In genomic region chr16:30053376-30054015, GRCh38 we compare ENCODE assay signal across 1 cellular context.
TF ChIP-seq lines count a peak whose summit lies in the region.

No MANE protein-coding gene starts in this region.

TF ChIP-seq in IMR-90, 13 proteins besides CTCF, POLR2A, EP300 and RAD21:
- TF ChIP-seq BHLHE40 (IDR thresholded peaks at IDR 0.05; ENCODE audit: low read depth, low read length) (0 out of 2 replicates have a peak, but pooled peaks have one; percentile 12), MXI1 (IDR thresholded peaks at IDR 0.05; ENCODE audit: borderline replicate concordance, low read depth, low read length) (0 out of 2 replicates have a peak, but pooled peaks have one; percentile 33), SMC3 (IDR thresholded peaks at IDR 0.05; ENCODE audit: low read depth, low read length) (no peak), RFX5 (IDR thresholded peaks at IDR 0.05; ENCODE audit: low read depth, low read length) (no peak), NFE2L2 (IDR thresholded peaks at IDR 0.05; ENCODE audit: low read depth, low read length) (no peak), ELK1 (IDR thresholded peaks at IDR 0.05; ENCODE audit: borderline replicate concordance, low read depth, low read length) (no peak), MAZ (IDR thresholded peaks at IDR 0.05; ENCODE audit: borderline replicate concordance, low read depth, low read length) (0 out of 2 replicates have a peak, but pooled peaks have one; percentile 26), MAFK (IDR thresholded peaks at IDR 0.05; ENCODE audit: low read depth, low read length) (no peak), FOS (IDR thresholded peaks at IDR 0.05; ENCODE audit: low read depth, low read length) (no peak)
- TF ChIP-seq, protein P1, sequence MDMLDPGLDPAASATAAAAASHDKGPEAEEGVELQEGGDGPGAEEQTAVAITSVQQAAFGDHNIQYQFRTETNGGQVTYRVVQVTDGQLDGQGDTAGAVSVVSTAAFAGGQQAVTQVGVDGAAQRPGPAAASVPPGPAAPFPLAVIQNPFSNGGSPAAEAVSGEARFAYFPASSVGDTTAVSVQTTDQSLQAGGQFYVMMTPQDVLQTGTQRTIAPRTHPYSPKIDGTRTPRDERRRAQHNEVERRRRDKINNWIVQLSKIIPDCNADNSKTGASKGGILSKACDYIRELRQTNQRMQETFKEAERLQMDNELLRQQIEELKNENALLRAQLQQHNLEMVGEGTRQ (IDR thresholded peaks at IDR 0.05; ENCODE audit: low read depth, low read length): no peak
